In genomic region chr12:104906695-104907094, GRCh38 we compare ENCODE assay signal across 31 cellular contexts.
"Had no signal": no experiment of that assay in that cellular context is flagged by ENCODE, and none has a peak within 500 bp of the region (broad histone marks: within the 10 kb centered on the region; RNA-seq: fewer than 3 reads in every experiment).

No MANE protein-coding gene starts in this region.

- H3K4me1 Mint-ChIP-seq: naive thymus-derived CD8-positive, alpha-beta T cell; neural crest cell had no signal

- H3K36me3 ChIP-seq: left lung, lower lobe of right lung, pancreas, prostate gland, suprapubic skin, thoracic aorta, tibial artery, upper lobe of right lung had no signal

- H3K36me3 Mint-ChIP-seq: naive thymus-derived CD8-positive, alpha-beta T cell had no signal

- FAIRE-seq: keratinocyte, pancreas, urothelium cell line had no signal

- H3K4me3 ChIP-seq: hepatocyte, left lung, lower lobe of right lung, pancreas, prostate gland, skin epidermis, suprapubic skin, thoracic aorta, tibial artery, upper lobe of right lung had no signal

- H3K27ac Mint-ChIP-seq: naive thymus-derived CD8-positive, alpha-beta T cell; nephron; stimulated activated naive CD8-positive, alpha-beta T cell treated with anti-CD3 and anti-CD28 coated beads, Interleukin-15, Interleukin-2, amounts not matched to agents 100 ng/mL and 50 ng/mL, for 24 hours had no signal

- H3K4me3 Mint-ChIP-seq: naive thymus-derived CD8-positive, alpha-beta T cell; nephron; neural crest cell; stimulated activated naive CD8-positive, alpha-beta T cell treated with anti-CD3 and anti-CD28 coated beads, Interleukin-15, Interleukin-2, amounts not matched to agents 100 ng/mL and 50 ng/mL, for 24 hours had no signal

- H3K9me3 Mint-ChIP-seq: naive thymus-derived CD8-positive, alpha-beta T cell; nephron; neural crest cell; stimulated activated naive CD8-positive, alpha-beta T cell treated with anti-CD3 and anti-CD28 coated beads, Interleukin-15, Interleukin-2, amounts not matched to agents 100 ng/mL and 50 ng/mL, for 24 hours had no signal

- H3K27me3 ChIP-seq: hepatocyte, left lung, pancreas, suprapubic skin, tibial artery, upper lobe of right lung had no signal

- H3K27me3 Mint-ChIP-seq: naive thymus-derived CD8-positive, alpha-beta T cell; stimulated activated naive CD8-positive, alpha-beta T cell treated with anti-CD3 and anti-CD28 coated beads, Interleukin-15, Interleukin-2, amounts not matched to agents 100 ng/mL and 50 ng/mL, for 24 hours had no signal

- DNase-seq: kidney glomerular epithelial cell; left colon; left lung; lower lobe of right lung; mammary epithelial cell; mesenchymal stem cell; naive thymus-derived CD8-positive, alpha-beta T cell; nucleus accumbens; pancreas; posterior cingulate gyrus; retina; right cardiac atrium; stimulated activated CD4-positive, alpha-beta T cell treated with anti-CD3 and anti-CD28 coated beads, Interleukin-12 subunit alpha, Interleukin-12 subunit beta, amount 100 ng/mL, for 4 hours; stimulated activated CD4-positive, alpha-beta T cell treated with anti-CD3 and anti-CD28 coated beads, Interleukin-15, amount 100 ng/mL, for 24 hours; stimulated activated CD4-positive, alpha-beta T cell treated with anti-CD3 and anti-CD28 coated beads, Interleukin-2, amount 100 ng/mL, for 24 hours; stimulated activated CD4-positive, alpha-beta T cell treated with anti-CD3 and anti-CD28 coated beads, Interleukin-4, amount 100 ng/mL, for 1 hour; stimulated activated naive CD4-positive, alpha-beta T cell; tibial artery; trophoblast cell; upper lobe of right lung had no signal

- ATAC-seq: left colon; left lung; lower lobe of right lung; naive thymus-derived CD8-positive, alpha-beta T cell; pancreas; right cardiac atrium; sciatic nerve; upper lobe of right lung had no signal
